9 cellular contexts compared by ENCODE assay signal in genomic region chr9:89815061-89815902, GRCh38.
DNase-seq lines count a peak whose midpoint lies in the region; ATAC-seq and TF ChIP-seq lines count a peak whose summit lies in the region.
"Had no signal": no experiment of that assay in that cellular context is flagged by ENCODE, and none has a peak within 500 bp of the region (broad histone marks: within the 10 kb centered on the region; RNA-seq: fewer than 3 reads in every experiment).

No MANE protein-coding gene starts in this region.

- peak overlapping the region; percentile 15 for H3K27ac ChIP-seq in smooth muscle cell (ENCODE audit: low read depth)
- H3K27ac ChIP-seq: tibial artery had no signal

- ATAC-seq in GM19372 (IDR thresholded peaks at IDR 0.05; ENCODE audit: low read depth, unreplicated experiment) (peak; percentile 41), HG02642 (IDR thresholded peaks at IDR 0.05; ENCODE audit: poor library complexity, unreplicated experiment) (peak; percentile 37), HG03520 (IDR thresholded peaks at IDR 0.05; ENCODE audit: unreplicated experiment) (peak; percentile 20)

- H3K4me2 ChIP-seq in smooth muscle cell: no peak overlapping the region

- no peak for TF ChIP-seq CTCF in smooth muscle cell (IDR thresholded peaks at IDR 0.05; ENCODE audit: borderline replicate concordance, insufficient read depth, poor library complexity, severe bottlenecking)

- no peaks in the 10 kb centered on the region for H3K36me3 ChIP-seq in smooth muscle cell (ENCODE audit: low read depth)
- H3K36me3 ChIP-seq: tibial artery had no signal

- no peaks in the 10 kb centered on the region for H4K20me1 ChIP-seq in smooth muscle cell (ENCODE audit: low read depth)

- peak overlapping the region; percentile 23 for H2AFZ ChIP-seq in smooth muscle cell (ENCODE audit: low read depth)

- no peaks in the 10 kb centered on the region for H3K4me1 ChIP-seq in smooth muscle cell (ENCODE audit: low read depth)

- DNase-seq in smooth muscle cell (lab: John Stamatoyannopoulos, UW; ENCODE audit: unreplicated experiment) (no peak), hepatic stellate cell (ENCODE audit: low spot score) (no peak), UCSD-AML1 (lab: John Stamatoyannopoulos, UW; ENCODE audit: unreplicated experiment) (no peak), SHP77 treated with DMSO at 0.1 percent for 48 hours (lab: John Stamatoyannopoulos, UW) (no peak)
- DNase-seq: activated T-cell treated with anti-CD3 and anti-CD28 coated beads, Interleukin-2, amount 50 U/mL, for 4 hours; tibial artery had no signal

- 86% methylated on average over 9 of the region's 9 CpGs for WGBS in smooth muscle cell (ENCODE audit: low lambda C conversion rate)

- H3K79me2 ChIP-seq in smooth muscle cell (ENCODE audit: low read depth): no peaks in the 10 kb centered on the region

- H3K27me3 ChIP-seq in smooth muscle cell (ENCODE audit: low read depth): no peaks in the 10 kb centered on the region

- H3F3A ChIP-seq in smooth muscle cell (ENCODE audit: low read depth): peaks cover 4% of the 10 kb centered on the region

- no peak overlapping the region for H3K9ac ChIP-seq in smooth muscle cell (ENCODE audit: low read depth)

- H3K9me3 ChIP-seq in smooth muscle cell (replicated peaks; ENCODE audit: low read depth): no peaks in the 10 kb centered on the region
- H3K9me3 ChIP-seq: tibial artery had no signal

- no peak overlapping the region for H3K4me3 ChIP-seq in smooth muscle cell
- H3K4me3 ChIP-seq: tibial artery had no signal
